2 cellular contexts compared by ENCODE assay signal in genomic region chrX:20498851-20499635, GRCh38.
TF ChIP-seq lines count a peak whose summit lies in the region.

No MANE protein-coding gene starts in this region.

TF ChIP-seq in HepG2, 621 proteins besides CTCF, POLR2A, EP300 and RAD21:
- no peak for TF ChIP-seq HNF1A (IDR thresholded peaks at IDR 0.05; ENCODE audit: low read depth)
- no peak for TF ChIP-seq HNF1A (CRISPR knock-in tag; IDR thresholded peaks at IDR 0.05; ENCODE audit: borderline replicate concordance)
- no peak for TF ChIP-seq ZBTB1 (CRISPR knock-in tag; IDR thresholded peaks at IDR 0.05; ENCODE audit: borderline replicate concordance)

TF ChIP-seq in SK-N-SH, 30 proteins besides CTCF, POLR2A, EP300 and RAD21:
- no peak for TF ChIP-seq TAF1 (IDR thresholded peaks at IDR 0.05; ENCODE audit: borderline replicate concordance, low read depth, low read length)
- TF ChIP-seq PBX3 (IDR thresholded peaks at IDR 0.05), result peak; percentile 42; the same call in 1 of the 2 replicates
TF ChIP-seq in SK-N-SH: peak in this region for 1.
